2 cellular contexts compared by ENCODE assay signal in genomic region chr4:26355392-26356052, GRCh38.
TF ChIP-seq lines count a peak whose summit lies in the region.

No MANE protein-coding gene starts in this region.

TF ChIP-seq in HepG2, 621 proteins besides CTCF, POLR2A, EP300 and RAD21:
- no peak for TF ChIP-seq NCOA2 (CRISPR knock-in tag; IDR thresholded peaks at IDR 0.05)
- peak; percentile 85 for TF ChIP-seq ZNF121 (CRISPR knock-in tag; IDR thresholded peaks at IDR 0.05)
- no peak for TF ChIP-seq DNMT3B (CRISPR knock-in tag; conservative IDR thresholded peaks at IDR 0.05)

TF ChIP-seq in H1, 55 proteins besides CTCF, POLR2A, EP300 and RAD21:
- no peak for TF ChIP-seq SRF (IDR thresholded peaks at IDR 0.05; ENCODE audit: low read depth, low read length)
- TF ChIP-seq ZNF274 (IDR thresholded peaks at IDR 0.05; ENCODE audit: borderline replicate concordance, extremely low read depth, low read length) = no peak
- no peak for TF ChIP-seq FOSL1 (IDR thresholded peaks at IDR 0.05; ENCODE audit: insufficient read depth, low read depth, low read length)
- TF ChIP-seq SP4 (IDR thresholded peaks at IDR 0.05; ENCODE audit: low read length) = no peak
- no peak for TF ChIP-seq RNF2 (IDR thresholded peaks at IDR 0.05; ENCODE audit: borderline replicate concordance, low read depth, low read length, missing control alignments, poor library complexity, severe bottlenecking)
- no peak for TF ChIP-seq KDM5A (IDR thresholded peaks at IDR 0.05; ENCODE audit: low read length)
- TF ChIP-seq EGR1 (IDR thresholded peaks at IDR 0.05; ENCODE audit: borderline replicate concordance, low read depth, low read length) = no peak
- no peak for TF ChIP-seq SIX5 (IDR thresholded peaks at IDR 0.05; ENCODE audit: low read depth, low read length)
- TF ChIP-seq, protein P1, sequence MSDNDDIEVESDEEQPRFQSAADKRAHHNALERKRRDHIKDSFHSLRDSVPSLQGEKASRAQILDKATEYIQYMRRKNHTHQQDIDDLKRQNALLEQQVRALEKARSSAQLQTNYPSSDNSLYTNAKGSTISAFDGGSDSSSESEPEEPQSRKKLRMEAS (IDR thresholded peaks at IDR 0.05) = no peak
- TF ChIP-seq CREB1 (IDR thresholded peaks at IDR 0.05) = no peak
- TF ChIP-seq SAP30 (IDR thresholded peaks at IDR 0.05; ENCODE audit: insufficient read depth, insufficient replicate concordance, low read length) = no peak
